Comparison of ENCODE assay signal across 1 cellular context in genomic region chr13:39803156-39803555, GRCh38.
TF ChIP-seq lines count a peak whose summit lies in the region.

No MANE protein-coding gene starts in this region.

TF ChIP-seq in WTC11, 78 proteins besides CTCF, POLR2A, EP300 and RAD21:
- TF ChIP-seq ATF1 (CRISPR knock-in tag; IDR thresholded peaks at IDR 0.05) (no peak), TCF7 (CRISPR knock-in tag; IDR thresholded peaks at IDR 0.05; ENCODE audit: low read depth) (no peak), CREM (CRISPR knock-in tag; IDR thresholded peaks at IDR 0.05) (no peak), RORB (CRISPR knock-in tag; IDR thresholded peaks at IDR 0.05) (no peak), SMAD4 (CRISPR knock-in tag; IDR thresholded peaks at IDR 0.05) (no peak), ZNF138 (CRISPR knock-in tag; conservative IDR thresholded peaks at IDR 0.05) (no peak), ZNF396 (CRISPR knock-in tag; IDR thresholded peaks at IDR 0.05; ENCODE audit: borderline replicate concordance) (no peak), TP53 (CRISPR knock-in tag; IDR thresholded peaks at IDR 0.05) (no peak), E2F1 (CRISPR knock-in tag; IDR thresholded peaks at IDR 0.05) (no peak)
- TF ChIP-seq, protein P1, sequence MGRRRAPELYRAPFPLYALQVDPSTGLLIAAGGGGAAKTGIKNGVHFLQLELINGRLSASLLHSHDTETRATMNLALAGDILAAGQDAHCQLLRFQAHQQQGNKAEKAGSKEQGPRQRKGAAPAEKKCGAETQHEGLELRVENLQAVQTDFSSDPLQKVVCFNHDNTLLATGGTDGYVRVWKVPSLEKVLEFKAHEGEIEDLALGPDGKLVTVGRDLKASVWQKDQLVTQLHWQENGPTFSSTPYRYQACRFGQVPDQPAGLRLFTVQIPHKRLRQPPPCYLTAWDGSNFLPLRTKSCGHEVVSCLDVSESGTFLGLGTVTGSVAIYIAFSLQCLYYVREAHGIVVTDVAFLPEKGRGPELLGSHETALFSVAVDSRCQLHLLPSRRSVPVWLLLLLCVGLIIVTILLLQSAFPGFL (CRISPR knock-in tag; IDR thresholded peaks at IDR 0.05; ENCODE audit: borderline replicate concordance), result no peak
